ENCODE assay signal across 22 cellular contexts in the genomic region with DNA sequence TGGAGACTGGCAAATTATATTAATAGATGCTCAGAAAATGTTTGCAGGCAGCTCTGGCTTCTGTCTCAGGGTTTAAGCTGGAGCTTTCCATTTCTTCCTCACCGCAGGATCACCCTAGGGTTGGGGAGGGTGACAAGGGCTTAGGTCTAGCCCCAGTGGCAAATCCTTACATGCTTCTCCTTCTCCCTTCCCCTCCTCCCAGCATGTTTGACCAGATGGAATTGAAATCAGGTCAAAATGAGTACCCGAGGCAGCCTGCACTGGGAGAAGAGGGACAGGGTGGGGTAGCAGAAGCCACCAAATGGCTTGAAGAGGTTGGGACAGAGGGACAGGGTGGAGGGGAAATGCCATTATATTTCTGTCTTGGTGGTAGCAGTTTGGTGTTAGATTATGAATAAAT. TPM values are rescaled to one million over a fixed set of nuclear protein-coding genes. Genes with fewer than 3 reads are reported as not detected.
A peak's percentile ranks its signal among the peaks of the same experiment; 100 is the strongest.
DNase-seq lines count a peak whose midpoint lies in the region; ATAC-seq and TF ChIP-seq lines count a peak whose summit lies in the region.
"Had no signal": no experiment of that assay in that cellular context is flagged by ENCODE, and none has a peak within 500 bp of the region (broad histone marks: within the 10 kb centered on the region; RNA-seq: fewer than 3 reads in every experiment).

No MANE protein-coding gene starts in this region.

- no peak for TF ChIP-seq CTCF in SK-N-SH (IDR thresholded peaks at IDR 0.05)
- TF ChIP-seq CTCF in fibroblast of the aortic adventitia (IDR thresholded peaks at IDR 0.05; ENCODE audit: insufficient read depth, low read length), result no peak
- no peak for TF ChIP-seq CTCF in neural crest cell (conservative IDR thresholded peaks at IDR 0.05)
- no peak for TF ChIP-seq CTCF in vagina (IDR thresholded peaks at IDR 0.05)

- H3K27ac ChIP-seq in SK-N-SH (ENCODE audit: low read depth in 2 of 2, low read length in 1 of 2) (no peak overlapping the region), vagina (no peak overlapping the region)
- H3K27ac ChIP-seq: BLaER1 treated with 17β-estradiol and CSF1 and Interleukin-3, amounts not matched to agents 10 nM and 100 nM; right lobe of liver; uterus had no signal

- ATAC-seq in SK-N-SH treated with all-trans-retinoic acid at 6 μM for 48 hours, result no peak
- ATAC-seq: left colon, right lobe of liver had no signal

- POLR2A ChIA-PET in SK-N-SH (lab: Yijun Ruan, JAX), result no interaction called here

- no peak overlapping the region for H2AFZ ChIP-seq in SK-N-SH (ENCODE audit: low read depth)

- H3K36me3 Mint-ChIP-seq in neural crest cell (ENCODE audit: low read depth), result no peaks in the 10 kb centered on the region
- H3K36me3 Mint-ChIP-seq: activated CD4-positive, alpha-beta memory T cell treated with anti-CD3 and anti-CD28 coated beads for 36 hours had no signal

- no peaks in the 10 kb centered on the region for H3K9me3 Mint-ChIP-seq in neural crest cell
- H3K9me3 Mint-ChIP-seq: activated CD4-positive, alpha-beta memory T cell treated with anti-CD3 and anti-CD28 coated beads for 36 hours; stimulated activated naive CD8-positive, alpha-beta T cell treated with anti-CD3 and anti-CD28 coated beads, Interleukin-15, Interleukin-2, amounts not matched to agents 100 ng/mL and 50 ng/mL, for 24 hours had no signal

- H3K27me3 ChIP-seq in SK-N-SH (ENCODE audit: insufficient read depth), result no peaks in the 10 kb centered on the region; the same call in 1 of the 2 replicates
- no peaks in the 10 kb centered on the region for H3K27me3 ChIP-seq in vagina
- H3K27me3 ChIP-seq: BLaER1 treated with 17β-estradiol and CSF1 and Interleukin-3, amounts not matched to agents 10 nM and 100 nM; uterus had no signal

- TF ChIP-seq POLR2A in vagina (IDR thresholded peaks at IDR 0.05), result no peak

- WGBS in SK-N-SH (ENCODE audit: low lambda C conversion rate), result 34% methylated on average over 2 of the region's 2 CpGs

- TF ChIP-seq EP300 in SK-N-SH (IDR thresholded peaks at IDR 0.05; ENCODE audit: borderline replicate concordance in 1 of 2, low read depth in 1 of 2, low read length in 1 of 2), result no peak

- DNase-seq in SK-N-SH (no peak), fibroblast of the aortic adventitia (ENCODE audit: low read depth) (no peak), neural crest cell (ENCODE audit: low read depth, low spot score) (no peak), vagina (ENCODE audit: extremely low spot score in 2 of 2) (no peak), posterior vena cava (ENCODE audit: low spot score) (no peak)
- DNase-seq in activated CD8-positive, alpha-beta memory T cell treated with anti-CD3 and anti-CD28 coated beads, Interleukin-2, amount 50 U/mL, for 4 hours, result no peak
- DNase-seq in activated CD4-positive, alpha-beta T cell treated with anti-CD3 and anti-CD28 coated beads for 4 hours, result no peak
- DNase-seq: activated CD4-positive, alpha-beta memory T cell treated with anti-CD3 and anti-CD28 coated beads for 36 hours; GOT3; left colon; NCI-H2107; NCI-H526 treated with DMSO at 0.1 percent for 48 hours; OCI-M1; right lobe of liver; Right ventricle myocardium superior; stimulated activated CD4-positive, alpha-beta T cell treated with anti-CD3 and anti-CD28 coated beads, Interleukin-2, amount 100 ng/mL, for 24 hours; T-helper 1 cell; uterus had no signal

- no peaks in the 10 kb centered on the region for H3K9me3 ChIP-seq in SK-N-SH
- no peaks in the 10 kb centered on the region for H3K9me3 ChIP-seq in vagina
- H3K9me3 ChIP-seq: BLaER1 treated with 17β-estradiol and CSF1 and Interleukin-3, amounts not matched to agents 10 nM and 100 nM; right lobe of liver; uterus had no signal

- intact Hi-C loops in vagina (cut with DNase I) (no loop called here), posterior vena cava (cut with DNase I) (no loop called here)

- peaks cover 20% of the 10 kb centered on the region for H3K4me1 Mint-ChIP-seq in neural crest cell

- TF ChIP-seq RAD21 in SK-N-SH (IDR thresholded peaks at IDR 0.05; ENCODE audit: low read length), result no peak

- no peaks in the 10 kb centered on the region for H3K9me2 ChIP-seq in SK-N-SH

- H3K4me2 ChIP-seq in SK-N-SH, result peak overlapping the region; percentile 62; the same call in 1 of the 2 replicates
- H3K4me2 ChIP-seq: BLaER1 treated with 17β-estradiol and CSF1 and Interleukin-3, amounts not matched to agents 10 nM and 100 nM had no signal

- peak overlapping the region; percentile 87 for H3K4me3 Mint-ChIP-seq in neural crest cell
- H3K4me3 Mint-ChIP-seq: activated CD4-positive, alpha-beta memory T cell treated with anti-CD3 and anti-CD28 coated beads for 36 hours; stimulated activated naive CD8-positive, alpha-beta T cell treated with anti-CD3 and anti-CD28 coated beads, Interleukin-15, Interleukin-2, amounts not matched to agents 100 ng/mL and 50 ng/mL, for 24 hours had no signal

- H4K20me1 ChIP-seq in SK-N-SH (ENCODE audit: insufficient read depth), result no peaks in the 10 kb centered on the region
- H4K20me1 ChIP-seq: BLaER1 treated with 17β-estradiol and CSF1 and Interleukin-3, amounts not matched to agents 10 nM and 100 nM had no signal

- H3K4me3 ChIP-seq in SK-N-SH (ENCODE audit: low read depth in 2 of 2, low read length in 1 of 2) (no peak overlapping the region), fibroblast of the aortic adventitia (ENCODE audit: low read depth, low read length) (peak overlapping the region; percentile 67), vagina (peak overlapping the region; percentile 34 to 36)
- H3K4me3 ChIP-seq: BLaER1 treated with 17β-estradiol and CSF1 and Interleukin-3, amounts not matched to agents 10 nM and 100 nM; right lobe of liver had no signal

- no peak overlapping the region for H3K27ac Mint-ChIP-seq in neural crest cell (ENCODE audit: unreplicated experiment)
- H3K27ac Mint-ChIP-seq: activated CD4-positive, alpha-beta memory T cell treated with anti-CD3 and anti-CD28 coated beads for 36 hours; stimulated activated naive CD8-positive, alpha-beta T cell treated with anti-CD3 and anti-CD28 coated beads, Interleukin-15, Interleukin-2, amounts not matched to agents 100 ng/mL and 50 ng/mL, for 24 hours had no signal

- peaks cover 3% of the 10 kb centered on the region for H3F3A ChIP-seq in SK-N-SH (replicated peaks; ENCODE audit: insufficient read depth)

- H3K4me1 ChIP-seq in SK-N-SH (ENCODE audit: control insufficient read depth in 1 of 2, insufficient read depth in 2 of 2, low read depth in 1 of 2, low read length in 1 of 2) (peaks cover 0 to 8% of the 10 kb centered on the region in 2 experiments; a peak in 1 of 4 replicates), vagina (no peaks in the 10 kb centered on the region)
- H3K4me1 ChIP-seq: BLaER1 treated with 17β-estradiol and CSF1 and Interleukin-3, amounts not matched to agents 10 nM and 100 nM; right lobe of liver; uterus had no signal

- H3K27me3 Mint-ChIP-seq in neural crest cell (ENCODE audit: low read depth), result peaks cover 5% of the 10 kb centered on the region

- H3K36me3 ChIP-seq in SK-N-SH (replicated peaks in 1 of 2; ENCODE audit: control insufficient read depth in 1 of 2, insufficient read depth in 2 of 2, low read length in 1 of 2) (no peaks in the 10 kb centered on the region), vagina (no peaks in the 10 kb centered on the region)
- H3K36me3 ChIP-seq: BLaER1 treated with 17β-estradiol and CSF1 and Interleukin-3, amounts not matched to agents 10 nM and 100 nM; right lobe of liver; uterus had no signal

- no peak overlapping the region for H3K9ac ChIP-seq in SK-N-SH
- H3K9ac ChIP-seq: BLaER1 treated with 17β-estradiol and CSF1 and Interleukin-3, amounts not matched to agents 10 nM and 100 nM had no signal

- CTCF ChIA-PET in SK-N-SH (lab: Yijun Ruan, JAX), result no interaction called here

- no peaks in the 10 kb centered on the region for H3K79me2 ChIP-seq in SK-N-SH (ENCODE audit: insufficient read depth)

TF ChIP-seq in SK-N-SH, 30 proteins besides CTCF, POLR2A, EP300 and RAD21 (continues in another document):
- no peak for TF ChIP-seq FOSL2 (IDR thresholded peaks at IDR 0.05; ENCODE audit: borderline replicate concordance, low read depth)
- TF ChIP-seq, protein P1, sequence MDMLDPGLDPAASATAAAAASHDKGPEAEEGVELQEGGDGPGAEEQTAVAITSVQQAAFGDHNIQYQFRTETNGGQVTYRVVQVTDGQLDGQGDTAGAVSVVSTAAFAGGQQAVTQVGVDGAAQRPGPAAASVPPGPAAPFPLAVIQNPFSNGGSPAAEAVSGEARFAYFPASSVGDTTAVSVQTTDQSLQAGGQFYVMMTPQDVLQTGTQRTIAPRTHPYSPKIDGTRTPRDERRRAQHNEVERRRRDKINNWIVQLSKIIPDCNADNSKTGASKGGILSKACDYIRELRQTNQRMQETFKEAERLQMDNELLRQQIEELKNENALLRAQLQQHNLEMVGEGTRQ (IDR thresholded peaks at IDR 0.05; ENCODE audit: borderline replicate concordance, low read depth, low read length), result no peak

TF ChIP-seq in SK-N-SH treated with all-trans-retinoic acid at 6 μM for 48 hours, 23 proteins besides CTCF, POLR2A, EP300 and RAD21:
- TF ChIP-seq BACH2 (CRISPR knock-in tag; IDR thresholded peaks at IDR 0.05; ENCODE audit: borderline replicate concordance), result no peak
- no peak for TF ChIP-seq ESRRG (CRISPR knock-in tag; IDR thresholded peaks at IDR 0.05)

RNA-seq across cellular contexts. Expression of a gene that starts 1.6 kb away (rescaled TPM):
- 5.6 and 6.6 TPM in 2 replicates for polyA plus RNA-seq in SK-N-SH (2012; rRNA removed)
- 6.6 and 6.9 TPM in 2 replicates for polyA plus RNA-seq in SK-N-SH (2012; cell fraction: cytosol; rRNA removed)
- polyA plus RNA-seq in SK-N-SH (2012; cell fraction: nucleus; rRNA removed), result 1.5 and 2.4 TPM in 2 replicates
- total RNA-seq in fibroblast of the aortic adventitia (ENCODE audit: low replicate concordance) (2.5 and 14.4 TPM in 2 replicates), neural crest cell (8.7 and 9.1 TPM in 2 replicates), vagina (5.4 TPM), posterior vena cava (10 to 100 TPM; 13.8 to 26.5 TPM)
- total RNA-seq: A172; activated CD4-positive, alpha-beta memory T cell treated with anti-CD3 and anti-CD28 coated beads for 36 hours; right lobe of liver had no signal

RNA-seq across cellular contexts. Expression of a gene that starts 17.7 kb away (rescaled TPM):
- 2.4 and 2.6 TPM in 2 replicates for polyA plus RNA-seq in SK-N-SH (2012; rRNA removed)
- polyA plus RNA-seq in SK-N-SH (2012; cell fraction: cytosol; rRNA removed), result 2.5 and 3.3 TPM in 2 replicates
- polyA plus RNA-seq in SK-N-SH (2012; cell fraction: nucleus; rRNA removed), result 2.7 and 4.0 TPM in 2 replicates
- 4.3 and 23.4 TPM in 2 replicates for total RNA-seq in fibroblast of the aortic adventitia (ENCODE audit: low replicate concordance)
- total RNA-seq in neural crest cell, result 39.8 TPM in 2 replicates
- total RNA-seq in vagina, result 1.2 TPM
- 1 to 10 TPM; 1.2 to 2.0 TPM for total RNA-seq in posterior vena cava

RNA-seq across cellular contexts. Expression of a gene that starts 28.4 kb away (rescaled TPM):
- polyA plus RNA-seq in SK-N-SH (2012; rRNA removed), result 7.2 and 8.2 TPM in 2 replicates
- polyA plus RNA-seq in SK-N-SH (2012; cell fraction: cytosol; rRNA removed), result 6.6 and 6.8 TPM in 2 replicates
- 7.0 and 12.2 TPM in 2 replicates for polyA plus RNA-seq in SK-N-SH (2012; cell fraction: nucleus; rRNA removed)
- total RNA-seq in fibroblast of the aortic adventitia (ENCODE audit: low replicate concordance) (13.6 and 18.3 TPM in 2 replicates), neural crest cell (15.7 and 17.1 TPM in 2 replicates), vagina (10.3 TPM), posterior vena cava (10 to 100 TPM; 12.9 to 14.7 TPM)

Comparison
In these comparisons a context has a peak if more than half of its experiments do, and no peak if none do; other contexts are left out.
1. H3K4me3 ChIP-seq: peak in fibroblast of the aortic adventitia (single experiment) and vagina (2 of 2); none in SK-N-SH (0 of 2).